In the genomic region with DNA sequence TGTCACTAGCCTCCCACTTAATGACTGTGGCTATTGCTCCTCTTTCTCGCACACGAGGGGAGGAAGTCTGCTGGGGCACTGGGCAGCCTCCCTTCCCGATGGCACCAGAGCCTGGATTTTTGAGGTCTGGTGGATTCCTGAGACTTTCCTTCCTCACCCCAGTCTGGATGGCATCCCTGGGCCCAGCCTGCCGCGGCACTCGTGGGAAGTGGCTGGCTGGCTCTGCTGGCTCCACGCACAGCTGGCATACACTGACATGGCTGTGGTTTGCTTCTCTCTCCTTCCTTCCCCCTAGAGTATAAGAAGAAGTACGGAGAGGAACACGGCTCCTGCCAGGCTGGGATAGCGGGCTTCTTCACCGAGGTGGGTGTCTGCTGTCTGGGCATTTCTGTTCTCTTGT, we compare ENCODE assay signal across 18 cellular contexts. TPM values are rescaled to one million over a fixed set of nuclear protein-coding genes. Genes with fewer than 3 reads are reported as not detected.
DNase-seq lines count a peak whose midpoint lies in the region; ATAC-seq, FAIRE-seq and TF ChIP-seq lines count a peak whose summit lies in the region.
"Had no signal": no experiment of that assay in that cellular context is flagged by ENCODE, and none has a peak within 500 bp of the region (broad histone marks: within the 10 kb centered on the region; RNA-seq: fewer than 3 reads in every experiment).

No MANE protein-coding gene starts in this region.

- H3K27ac ChIP-seq in cingulate gyrus (ENCODE audit: low read depth, low read length), result peak overlapping the region; percentile 14
- H3K27ac ChIP-seq in lower lobe of right lung, result peak overlapping the region; percentile 28
- peak overlapping the region; percentile 25 for H3K27ac ChIP-seq in suprapubic skin
- H3K27ac ChIP-seq in Peyer's patch, result no peak overlapping the region

- peak overlapping the region; percentile 41 for H3K4me2 ChIP-seq in Loucy (ENCODE audit: low read depth, low read length, poor library complexity, severe bottlenecking)
- H3K4me2 ChIP-seq: SK-N-SH had no signal

- FAIRE-seq in GM12891 (lab: Jason Lieb, UNC), result no peak

- no peak for TF ChIP-seq POLR2A in suprapubic skin (IDR thresholded peaks at IDR 0.05)
- no peak for TF ChIP-seq POLR2A in Peyer's patch (IDR thresholded peaks at IDR 0.05)
- TF ChIP-seq POLR2A in GM12891 (IDR thresholded peaks at IDR 0.05; ENCODE audit: low read depth, low read length), result no peak

- H3K36me3 ChIP-seq in Loucy (ENCODE audit: insufficient read depth, low read length) (no peaks in the 10 kb centered on the region), lower lobe of right lung (peaks cover 7% of the 10 kb centered on the region), suprapubic skin (no peaks in the 10 kb centered on the region), Peyer's patch (no peaks in the 10 kb centered on the region)

- H3K4me1 ChIP-seq in Loucy (ENCODE audit: insufficient read depth, low read length, poor library complexity, severe bottlenecking) (peaks cover 35% of the 10 kb centered on the region), lower lobe of right lung (peaks cover 35% of the 10 kb centered on the region), suprapubic skin (peaks cover 34% of the 10 kb centered on the region), Peyer's patch (peaks cover 0 to 12% (median 0%) of the 10 kb centered on the region in 4 donors)

- intact Hi-C loops in lower lobe of right lung (cut with DNase I), result no loop called here

- peak in 1 of 2 donors; percentile 18 for ATAC-seq in lower lobe of right lung
- ATAC-seq: stimulated activated memory B cell treated with anti-CD40 and anti-IgM and Interleukin-4, amounts not matched to agents 10 μg/mL and 1 μg/mL and 100 μg/mL, for 72 hours had no signal

- 0 out of 2 replicates have a peak overlapping the region, but pooled peaks have one; percentile 38 for H2AFZ ChIP-seq in Loucy (ENCODE audit: low read length)

- TF ChIP-seq EP300 in suprapubic skin (IDR thresholded peaks at IDR 0.05), result no peak

- no peaks in the 10 kb centered on the region for H3K79me2 ChIP-seq in Loucy (ENCODE audit: insufficient read depth, low read length)

- peak overlapping the region; percentile 35 for H3K9ac ChIP-seq in Loucy (ENCODE audit: low read depth, low read length, poor library complexity, severe bottlenecking)
- H3K9ac ChIP-seq: SK-N-SH had no signal

- DNase-seq in lower lobe of right lung (no peak), suprapubic skin (ENCODE audit: low spot score in 2 of 2) (no peak), Peyer's patch (no peak), GM12891 (ENCODE audit: insufficient read length, low spot score) (no peak), NCI-H1048 (lab: John Stamatoyannopoulos, UW) (no peak)
- no peak for DNase-seq in activated CD4-positive, alpha-beta T cell treated with anti-CD3 and anti-CD28 coated beads for 1 hour
- DNase-seq: activated effector memory CD4-positive, alpha-beta T cell treated with Interleukin-2 at 50 U/mL for 16 hours; CD4-positive, alpha-beta T cell; HCEC 1CT; NCI-H1417; NCI-H446; sigmoid colon; SK-N-SH had no signal

- 52% methylated on average over 7 of the region's 11 CpGs for WGBS in suprapubic skin

- H3F3A ChIP-seq in Loucy (ENCODE audit: low read depth), result no peaks in the 10 kb centered on the region

- H3K27me3 ChIP-seq in Loucy (ENCODE audit: insufficient read depth, low read length, poor library complexity, severe bottlenecking) (no peaks in the 10 kb centered on the region), lower lobe of right lung (ENCODE audit: low read depth) (no peaks in the 10 kb centered on the region), suprapubic skin (no peaks in the 10 kb centered on the region), Peyer's patch (no peaks in the 10 kb centered on the region)
- H3K27me3 ChIP-seq: sigmoid colon had no signal

- H4K20me1 ChIP-seq in Loucy (ENCODE audit: insufficient read depth, low read length, poor library complexity, severe bottlenecking), result no peaks in the 10 kb centered on the region

- no peaks in the 10 kb centered on the region for H3K9me2 ChIP-seq in Loucy (replicated peaks; ENCODE audit: low read depth, low read length)
- H3K9me2 ChIP-seq: SK-N-SH had no signal

- H3K9me3 ChIP-seq in Loucy (ENCODE audit: insufficient read depth, low read depth, low read length) (no peaks in the 10 kb centered on the region), lower lobe of right lung (no peaks in the 10 kb centered on the region), suprapubic skin (no peaks in the 10 kb centered on the region), Peyer's patch (no peaks in the 10 kb centered on the region)
- H3K9me3 ChIP-seq: sigmoid colon, SK-N-SH had no signal

- H3K4me3 ChIP-seq in Loucy (ENCODE audit: low read length, poor library complexity, severe bottlenecking), result no peak overlapping the region
- H3K4me3 ChIP-seq in lower lobe of right lung, result no peak overlapping the region
- no peak overlapping the region for H3K4me3 ChIP-seq in suprapubic skin
- H3K4me3 ChIP-seq in Peyer's patch, result no peak overlapping the region
- H3K4me3 ChIP-seq: lung, sigmoid colon had no signal

- no peak for TF ChIP-seq CTCF in Loucy (conservative IDR thresholded peaks at IDR 0.05; ENCODE audit: low read length)
- no peak for TF ChIP-seq CTCF in lower lobe of right lung (IDR thresholded peaks at IDR 0.05)
- TF ChIP-seq CTCF in suprapubic skin (IDR thresholded peaks at IDR 0.05), result no peak
- no peak for TF ChIP-seq CTCF in Peyer's patch (IDR thresholded peaks at IDR 0.05)

TF ChIP-seq in GM12891, 5 proteins besides CTCF, POLR2A, EP300 and RAD21:
- TF ChIP-seq SPI1 (IDR thresholded peaks at IDR 0.05; ENCODE audit: low read depth, low read length) (no peak), PAX5 (IDR thresholded peaks at IDR 0.05; ENCODE audit: insufficient read depth, low read length, severe bottlenecking) (no peak), POLR2AphosphoS5 (IDR thresholded peaks at IDR 0.05; ENCODE audit: low read depth, low read length) (no peak), TAF1 (IDR thresholded peaks at IDR 0.05; ENCODE audit: low read depth, low read length) (no peak), POU2F2 (IDR thresholded peaks at IDR 0.05; ENCODE audit: low read depth, low read length) (no peak)
TF ChIP-seq in GM12891: peak in this region for 0.

RNA-seq across cellular contexts. Expression of a gene that starts 42.3 kb away (rescaled TPM):
- total RNA-seq in lower lobe of right lung, result 35.7 TPM
- total RNA-seq in suprapubic skin, result 1 to 10 TPM; 2.8 to 7.2 (median 5.0) TPM
- 10 to 100 TPM in 3 of 4 donors, 1 to 10 TPM in 1; 6.0 to 88.3 (median 12.9) TPM for total RNA-seq in Peyer's patch
- not detected for polyA plus RNA-seq in GM12891 (2012; ENCODE audit: low read depth, missing spikeins)
- total RNA-seq: CD4-positive, alpha-beta T cell had no signal
- polyA plus RNA-seq: IgD-negative memory B cell had no signal

Comparison
In these comparisons a context has a peak if more than half of its experiments do, and no peak if none do; other contexts are left out.
1. H3K27ac ChIP-seq: peak in cingulate gyrus (single experiment), lower lobe of right lung (single experiment) and suprapubic skin (single experiment); none in Peyer's patch (0 of 4).